1 cellular context compared by ENCODE assay signal in genomic region chr17:44198721-44199552, GRCh38.
TF ChIP-seq lines count a peak whose summit lies in the region.

No MANE protein-coding gene starts in this region.

TF ChIP-seq in K562, 482 proteins besides CTCF, POLR2A, EP300 and RAD21 (continued from another document):
- 0 out of 2 replicates have a peak, but pooled peaks have one; percentile 55 for TF ChIP-seq ARID4B (CRISPR knock-in tag; IDR thresholded peaks at IDR 0.05)
- no peak for TF ChIP-seq ZBED1 (IDR thresholded peaks at IDR 0.05)
- TF ChIP-seq STAT5B (CRISPR knock-in tag; IDR thresholded peaks at IDR 0.05): no peak
- TF ChIP-seq KDM1A (IDR thresholded peaks at IDR 0.05): peak in 1 of 2 experiments; percentile 76; a peak in 2 of 4 replicates
- 0 out of 2 replicates have a peak, but pooled peaks have one; percentile 26 for TF ChIP-seq ZBTB43 (CRISPR knock-in tag; IDR thresholded peaks at IDR 0.05)
- no peak for TF ChIP-seq AFF4 (CRISPR knock-in tag; IDR thresholded peaks at IDR 0.05)
- no peak for TF ChIP-seq HNRNPK (IDR thresholded peaks at IDR 0.05; ENCODE audit: low read depth, low read length, poor library complexity, severe bottlenecking)
- no peak for TF ChIP-seq PTTG1 (tag; IDR thresholded peaks at IDR 0.05; ENCODE audit: low read depth)
- TF ChIP-seq MAZ (CRISPR knock-in tag; conservative IDR thresholded peaks at IDR 0.05 in 1 of 2, IDR thresholded peaks at IDR 0.05 in 1 of 2): peak in 1 of 2 experiments; percentile 23; a peak in 1 of 4 replicates
- 0 out of 4 replicates have a peak, but pooled peaks have one; percentile 29 to 40 for TF ChIP-seq UBTF (IDR thresholded peaks at IDR 0.05; ENCODE audit: borderline replicate concordance in 1 of 2, low read depth in 2 of 2, low read length in 2 of 2)
- TF ChIP-seq SUPT5H (IDR thresholded peaks at IDR 0.05): no peak; the same call in 1 of the 2 replicates
- TF ChIP-seq ZKSCAN3 (CRISPR knock-in tag; IDR thresholded peaks at IDR 0.05): no peak
- TF ChIP-seq ZBTB11 (CRISPR knock-in tag; IDR thresholded peaks at IDR 0.05): peak in 1 of 3 experiments; percentile 28; a peak in 2 of 6 replicates
- TF ChIP-seq SMARCE1 (IDR thresholded peaks at IDR 0.05): 0 out of 2 replicates have a peak, but pooled peaks have one; percentile 6
- peak; percentile 27 for TF ChIP-seq FIP1L1 (IDR thresholded peaks at IDR 0.05; ENCODE audit: low read depth, low read length, poor library complexity, severe bottlenecking)
- no peak for TF ChIP-seq IRF2 (CRISPR knock-in tag; IDR thresholded peaks at IDR 0.05)
- TF ChIP-seq ZNF263 (CRISPR knock-in tag; IDR thresholded peaks at IDR 0.05; ENCODE audit: borderline replicate concordance): 0 out of 2 replicates have a peak, but pooled peaks have one; percentile 44
- no peak for TF ChIP-seq ZBTB1 (CRISPR knock-in tag; IDR thresholded peaks at IDR 0.05; ENCODE audit: borderline replicate concordance, low read depth)
- peak in 1 of 2 experiments; percentile 5; a peak in 1 of 4 replicates for TF ChIP-seq SIN3A (IDR thresholded peaks at IDR 0.05; ENCODE audit: borderline replicate concordance in 2 of 2, control insufficient read depth in 1 of 2, low read depth in 2 of 2, low read length in 2 of 2)
- TF ChIP-seq CHD1 (IDR thresholded peaks at IDR 0.05; ENCODE audit: low read length): peak; percentile 74
- TF ChIP-seq HEY1 (CRISPR knock-in tag; IDR thresholded peaks at IDR 0.05; ENCODE audit: borderline replicate concordance): no peak
- TF ChIP-seq ELF1 (tag; IDR thresholded peaks at IDR 0.05): peak; percentile 56; the same call in 1 of the 2 replicates
- TF ChIP-seq RBM22 (IDR thresholded peaks at IDR 0.05; ENCODE audit: low read depth, low read length, poor library complexity, severe bottlenecking): peak; percentile 15
- peak; percentile 72 for TF ChIP-seq POLR2G (IDR thresholded peaks at IDR 0.05; ENCODE audit: low read depth, low read length)
- no peak for TF ChIP-seq GTF2B (IDR thresholded peaks at IDR 0.05; ENCODE audit: extremely low read depth, insufficient read length)
- TF ChIP-seq TAF1 (IDR thresholded peaks at IDR 0.05; ENCODE audit: control insufficient read depth, extremely low read depth, insufficient read depth, low read length, severe bottlenecking): peak; percentile 58
- TF ChIP-seq ETS2 (tag; IDR thresholded peaks at IDR 0.05; ENCODE audit: borderline replicate concordance, poor library complexity, severe bottlenecking): no peak
- no peak for TF ChIP-seq LCOR (CRISPR knock-in tag; IDR thresholded peaks at IDR 0.05)
- TF ChIP-seq EHMT2 (IDR thresholded peaks at IDR 0.05): no peak
- no peak for TF ChIP-seq CBX5 (IDR thresholded peaks at IDR 0.05; ENCODE audit: borderline replicate concordance, low read depth)
- no peak for TF ChIP-seq TCFL5 (CRISPR knock-in tag; conservative IDR thresholded peaks at IDR 0.05)
- TF ChIP-seq RBFOX2 (IDR thresholded peaks at IDR 0.05; ENCODE audit: low read depth, low read length): peak; percentile 68
- peak; percentile 86; the same call in 1 of the 2 replicates for TF ChIP-seq ZNF444 (CRISPR knock-in tag; IDR thresholded peaks at IDR 0.05)
- TF ChIP-seq FOXP1 (CRISPR knock-in tag; IDR thresholded peaks at IDR 0.05): no peak
- peak; percentile 67 for TF ChIP-seq ZFX (CRISPR knock-in tag; IDR thresholded peaks at IDR 0.05)
- peak; percentile 82 for TF ChIP-seq VEZF1 (CRISPR knock-in tag; IDR thresholded peaks at IDR 0.05)
- TF ChIP-seq PHF21A (IDR thresholded peaks at IDR 0.05; ENCODE audit: borderline replicate concordance, low read depth): no peak
- no peak for TF ChIP-seq CHCHD3 (CRISPR knock-in tag; IDR thresholded peaks at IDR 0.05)
- peak; percentile 20; the same call in 1 of the 2 replicates for TF ChIP-seq GABPB1 (CRISPR knock-in tag; IDR thresholded peaks at IDR 0.05)
- 0 out of 2 replicates have a peak, but pooled peaks have one; percentile 23 for TF ChIP-seq ELF4 (CRISPR knock-in tag; IDR thresholded peaks at IDR 0.05)
TF ChIP-seq in K562: peak in this region for 32.
